22 cellular contexts compared by ENCODE assay signal in genomic region chr3:30130391-30130790, GRCh38.
DNase-seq lines count a peak whose midpoint lies in the region; FAIRE-seq and TF ChIP-seq lines count a peak whose summit lies in the region.
"Had no signal": no experiment of that assay in that cellular context is flagged by ENCODE, and none has a peak within 500 bp of the region (broad histone marks: within the 10 kb centered on the region; RNA-seq: fewer than 3 reads in every experiment).

No MANE protein-coding gene starts in this region.

- H3K36me3 Mint-ChIP-seq in astrocyte (ENCODE audit: low read depth, unreplicated experiment) = no peaks in the 10 kb centered on the region
- H3K36me3 Mint-ChIP-seq: CD8-positive, alpha-beta T cell had no signal

- H3K4me2 ChIP-seq in astrocyte (ENCODE audit: low read length) = no peak overlapping the region
- no peak overlapping the region for H3K4me2 ChIP-seq in mammary epithelial cell (ENCODE audit: insufficient read depth, low read depth, low read length)
- H3K4me2 ChIP-seq: BLaER1 treated with 17β-estradiol and CSF1 and Interleukin-3, amounts not matched to agents 10 nM and 100 nM had no signal

- H3K27me3 ChIP-seq in A673 (replicated peaks; ENCODE audit: insufficient read depth, low read depth, low read length, poor library complexity) (no peaks in the 10 kb centered on the region), astrocyte (ENCODE audit: insufficient read depth, low read length) (no peaks in the 10 kb centered on the region), small intestine (ENCODE audit: control insufficient read depth in 2 of 2, insufficient read depth in 2 of 2, low read length in 2 of 2) (no peaks in the 10 kb centered on the region), mammary epithelial cell (ENCODE audit: insufficient read depth, low read length) (no peaks in the 10 kb centered on the region), vagina (no peaks in the 10 kb centered on the region)
- H3K27me3 ChIP-seq: BLaER1 treated with 17β-estradiol and CSF1 and Interleukin-3, amounts not matched to agents 10 nM and 100 nM had no signal

- in situ Hi-C loops in mammary epithelial cell (cut with MboI; ENCODE audit: low sequenced_read_pairs in 2 of 2) = no loop called here

- H3K79me2 ChIP-seq in astrocyte (ENCODE audit: insufficient read depth, low read length) (no peaks in the 10 kb centered on the region), mammary epithelial cell (ENCODE audit: insufficient read depth, low read length) (no peaks in the 10 kb centered on the region)

- H3K9me3 ChIP-seq in A673 (ENCODE audit: low read depth, low read length, poor library complexity, severe bottlenecking) (peaks cover 6% of the 10 kb centered on the region), astrocyte (ENCODE audit: insufficient read depth, low read depth, low read length) (no peaks in the 10 kb centered on the region), small intestine (ENCODE audit: control insufficient read depth, low read depth) (no peaks in the 10 kb centered on the region), mammary epithelial cell (replicated peaks; ENCODE audit: insufficient read depth, low read length) (no peaks in the 10 kb centered on the region), vagina (no peaks in the 10 kb centered on the region)
- H3K9me3 ChIP-seq: Caco-2 had no signal

- CTCF ChIA-PET in A673 (lab: Charles Lee) = no interaction called here
- CTCF ChIA-PET in mammary epithelial cell (lab: Charles Lee; ENCODE audit: low non-redundant PET) = no interaction called here

- H3K27ac ChIP-seq in A673 (ENCODE audit: low read depth, low read length, poor library complexity, severe bottlenecking) (peak overlapping the region; percentile 73), astrocyte (ENCODE audit: low read depth, low read length) (no peak overlapping the region), small intestine (ENCODE audit: low read depth in 1 of 2, low read length in 1 of 2) (no peak overlapping the region), mammary epithelial cell (ENCODE audit: insufficient read depth, low read depth, low read length) (no peak overlapping the region), vagina (no peak overlapping the region)
- H3K27ac ChIP-seq: BLaER1 treated with 17β-estradiol and CSF1 and Interleukin-3, amounts not matched to agents 10 nM and 100 nM; C4-2B had no signal

- H3K27ac Mint-ChIP-seq in astrocyte (ENCODE audit: unreplicated experiment) = no peak overlapping the region
- H3K27ac Mint-ChIP-seq: B cell; CD4-positive, alpha-beta T cell; CD8-positive, alpha-beta T cell had no signal

- H3K36me3 ChIP-seq in A673 (ENCODE audit: insufficient read depth, low read length, poor library complexity, severe bottlenecking) (no peaks in the 10 kb centered on the region), astrocyte (ENCODE audit: insufficient read depth, low read length) (no peaks in the 10 kb centered on the region), small intestine (ENCODE audit: control insufficient read depth in 2 of 2, insufficient read depth in 2 of 2, low read length in 2 of 2) (no peaks in the 10 kb centered on the region), mammary epithelial cell (ENCODE audit: insufficient read depth, low read length) (no peaks in the 10 kb centered on the region), vagina (no peaks in the 10 kb centered on the region)
- H3K36me3 ChIP-seq: BLaER1 treated with 17β-estradiol and CSF1 and Interleukin-3, amounts not matched to agents 10 nM and 100 nM had no signal

- H3K4me3 Mint-ChIP-seq in astrocyte (ENCODE audit: unreplicated experiment) = no peak overlapping the region
- H3K4me3 Mint-ChIP-seq: B cell; CD4-positive, alpha-beta T cell; CD8-positive, alpha-beta T cell had no signal

- H2AFZ ChIP-seq in astrocyte (ENCODE audit: low read depth, low read length) (no peak overlapping the region), mammary epithelial cell (ENCODE audit: low read depth, low read length) (no peak overlapping the region)

- H4K20me1 ChIP-seq in astrocyte (ENCODE audit: insufficient read depth, low read length) (no peaks in the 10 kb centered on the region), mammary epithelial cell (ENCODE audit: insufficient read depth, low read length) (no peaks in the 10 kb centered on the region)
- H4K20me1 ChIP-seq: BLaER1 treated with 17β-estradiol and CSF1 and Interleukin-3, amounts not matched to agents 10 nM and 100 nM had no signal

- BruUV-seq in A673 (replicated peaks; lab: Mats Ljungman, UMichigan) = no TSS peak
- no TSS peak for BruUV-seq in mammary epithelial cell (replicated peaks; lab: Mats Ljungman, UMichigan)

- intact Hi-C loops in A673 (cut with micrococcal nuclease; ENCODE audit: unreplicated experiment) = no loop called here
- intact Hi-C loops in mammary epithelial cell (cut with micrococcal nuclease) = no loop called here
- intact Hi-C loops in vagina (cut with DNase I) = no loop called here

- H3K4me1 ChIP-seq in A673 (ENCODE audit: insufficient read depth, low read length, poor library complexity, severe bottlenecking) = peaks cover 20% of the 10 kb centered on the region
- peaks cover 4% of the 10 kb centered on the region for H3K4me1 ChIP-seq in astrocyte (ENCODE audit: insufficient read depth, low read length)
- H3K4me1 ChIP-seq in small intestine (ENCODE audit: control insufficient read depth in 2 of 2, insufficient read depth in 1 of 2, low read depth in 1 of 2, low read length in 1 of 2) = no peaks in the 10 kb centered on the region
- no peaks in the 10 kb centered on the region for H3K4me1 ChIP-seq in mammary epithelial cell (ENCODE audit: insufficient read depth, low read length)
- H3K4me1 ChIP-seq in vagina = no peaks in the 10 kb centered on the region
- H3K4me1 ChIP-seq: BLaER1 treated with 17β-estradiol and CSF1 and Interleukin-3, amounts not matched to agents 10 nM and 100 nM; Caco-2 had no signal

- TF ChIP-seq CTCF in A673 (conservative IDR thresholded peaks at IDR 0.05; ENCODE audit: low read depth, low read length) (no peak), astrocyte (IDR thresholded peaks at IDR 0.05; ENCODE audit: insufficient read depth, low read depth, low read length) (no peak), fibroblast of the aortic adventitia (IDR thresholded peaks at IDR 0.05; ENCODE audit: insufficient read depth, low read length) (no peak), mammary epithelial cell (conservative IDR thresholded peaks at IDR 0.05 in 1 of 2, IDR thresholded peaks at IDR 0.05 in 1 of 2; ENCODE audit: extremely low read depth in 1 of 2, insufficient read depth in 1 of 2, low read depth in 1 of 2, low read length in 2 of 2) (no peak), vagina (IDR thresholded peaks at IDR 0.05) (no peak)

- WGBS in small intestine, 3 donors = 94 to 100% (median 97%) methylated on average over 1 of the region's 1 CpG
- 100% methylated on average over 1 of the region's 1 CpG for WGBS in mammary epithelial cell (ENCODE audit: low coverage, missing lambda C conversion rate)

- DNase-seq in A673 (ENCODE audit: low spot score) (no peak), astrocyte (ENCODE audit: low read depth) (peak; percentile 65), fibroblast of the aortic adventitia (ENCODE audit: low read depth) (peak; percentile 32), small intestine (no peak), mammary epithelial cell (no peak), vagina (ENCODE audit: extremely low spot score in 2 of 2) (no peak)
- DNase-seq: 8988T; AML-193; Caco-2; Calu3; CD4-positive, alpha-beta T cell; CD8-positive, alpha-beta T cell; DMS79 treated with DMSO at 0.1 percent for 48 hours; GF-D8 had no signal

- H3K4me3 ChIP-seq in A673 (ENCODE audit: low read depth, low read length, poor library complexity, severe bottlenecking) (no peak overlapping the region), astrocyte (ENCODE audit: insufficient read depth, low read depth, low read length) (no peak overlapping the region), fibroblast of the aortic adventitia (ENCODE audit: low read depth, low read length) (no peak overlapping the region), small intestine (ENCODE audit: low read depth in 1 of 2, low read length in 2 of 2) (no peak overlapping the region), mammary epithelial cell (replicated peaks in 1 of 3; ENCODE audit: insufficient read depth in 1 of 3, low read depth in 2 of 3, low read length in 3 of 3) (no peak overlapping the region), vagina (no peak overlapping the region)
- H3K4me3 ChIP-seq: BLaER1 treated with 17β-estradiol and CSF1 and Interleukin-3, amounts not matched to agents 10 nM and 100 nM had no signal

- POLR2A ChIA-PET in A673 (lab: Charles Lee; ENCODE audit: low non-redundant PET) = no interaction called here

- H3K4me1 Mint-ChIP-seq in astrocyte (ENCODE audit: low read depth, unreplicated experiment) = no peaks in the 10 kb centered on the region
- H3K4me1 Mint-ChIP-seq: B cell had no signal

- no peak for FAIRE-seq in astrocyte (lab: Jason Lieb, UNC)
- FAIRE-seq in small intestine (lab: Jason Lieb, UNC) = no peak
- FAIRE-seq: A204.1, D721Med, G401.6, GM12891, GM19239 had no signal

- H3K9ac ChIP-seq in astrocyte (ENCODE audit: low read length) = no peak overlapping the region
- no peak overlapping the region for H3K9ac ChIP-seq in mammary epithelial cell (ENCODE audit: insufficient read depth, low read length)
- H3K9ac ChIP-seq: BLaER1 treated with 17β-estradiol and CSF1 and Interleukin-3, amounts not matched to agents 10 nM and 100 nM had no signal

- no peaks in the 10 kb centered on the region for H3K27me3 Mint-ChIP-seq in astrocyte (ENCODE audit: low read depth, unreplicated experiment)

- TF ChIP-seq POLR2A in vagina (IDR thresholded peaks at IDR 0.05) = no peak

- H3K9me3 Mint-ChIP-seq in astrocyte (ENCODE audit: unreplicated experiment) = peaks cover 2% of the 10 kb centered on the region
- H3K9me3 Mint-ChIP-seq: CD4-positive, alpha-beta T cell had no signal

- dilution Hi-C loops in mammary epithelial cell (cut with HindIII; ENCODE audit: low sequenced_read_pairs) = no loop called here

Comparison
In these comparisons a context has a peak if more than half of its experiments do, and no peak if none do; other contexts are left out.
1. DNase-seq: peak in astrocyte (single experiment) and fibroblast of the aortic adventitia (single experiment); none in A673 (single experiment), small intestine (single experiment), mammary epithelial cell (single experiment) and vagina (0 of 2).